Comparison of ENCODE assay signal across 8 cellular contexts in genomic region chr10:16809074-16809718, GRCh38. TPM values are rescaled to one million over a fixed set of nuclear protein-coding genes. Genes with fewer than 3 reads are reported as not detected.
DNase-seq lines count a peak whose midpoint lies in the region; ATAC-seq, FAIRE-seq and TF ChIP-seq lines count a peak whose summit lies in the region.

No MANE protein-coding gene starts in this region.

- ATAC-seq in HG02610 (IDR thresholded peaks at IDR 0.05; ENCODE audit: unreplicated experiment): peak; percentile 73

- H3K4me3 Mint-ChIP-seq in progenitor cell of endocrine pancreas (ENCODE audit: low read depth): no peak overlapping the region

- no peak for TF ChIP-seq POLR2A in GM12891 (IDR thresholded peaks at IDR 0.05; ENCODE audit: low read depth, low read length)

- H3K27ac Mint-ChIP-seq in progenitor cell of endocrine pancreas: no peak overlapping the region

- DNase-seq in GM12891 (ENCODE audit: insufficient read length, low spot score) (peak; percentile 23), NCI-H460 (ENCODE audit: extremely low read depth, low read depth) (peak; percentile 30), activated T-cell treated with anti-CD3 and anti-CD28 coated beads for 24 hours (ENCODE audit: low read depth) (peak; percentile 46), foreskin fibroblast (peak in 1 of 2 donors; percentile 54), progenitor cell of endocrine pancreas (ENCODE audit: low spot score, unreplicated experiment) (peak; percentile 31), NCI-H524 treated with DMSO at 0.1 percent for 48 hours (lab: John Stamatoyannopoulos, UW) (no peak)

- peak; percentile 81 for TF ChIP-seq CTCF in 22Rv1 (IDR thresholded peaks at IDR 0.05)
- TF ChIP-seq CTCF in foreskin fibroblast (IDR thresholded peaks at IDR 0.05; ENCODE audit: low read depth, low read length): peak; percentile 53
- peak; percentile 65 for TF ChIP-seq CTCF in progenitor cell of endocrine pancreas (IDR thresholded peaks at IDR 0.05; ENCODE audit: unreplicated experiment)

- FAIRE-seq in GM12891 (lab: Jason Lieb, UNC): no peak

- H3K4me1 Mint-ChIP-seq in progenitor cell of endocrine pancreas (ENCODE audit: low read depth): no peaks in the 10 kb centered on the region

- no peak overlapping the region for H3K4me3 ChIP-seq in foreskin fibroblast (ENCODE audit: low read depth in 1 of 2, low read length in 2 of 2)

- H3K27ac ChIP-seq in 22Rv1: no peak overlapping the region

- no peaks in the 10 kb centered on the region for H3K27me3 Mint-ChIP-seq in progenitor cell of endocrine pancreas

- no peaks in the 10 kb centered on the region for H3K9me3 Mint-ChIP-seq in progenitor cell of endocrine pancreas (ENCODE audit: low read depth)

- H3K36me3 Mint-ChIP-seq in progenitor cell of endocrine pancreas (ENCODE audit: insufficient read depth): peaks cover 4% of the 10 kb centered on the region

TF ChIP-seq in GM12891, 5 proteins besides CTCF, POLR2A, EP300 and RAD21:
- peak; percentile 57 for TF ChIP-seq SPI1 (IDR thresholded peaks at IDR 0.05; ENCODE audit: low read depth, low read length)
- no peak for TF ChIP-seq POU2F2 (IDR thresholded peaks at IDR 0.05; ENCODE audit: low read depth, low read length)

RNA-seq across cellular contexts. Expression of gene RSU1, which starts 8.0 kb away (rescaled TPM):
- 29.0 TPM for polyA plus RNA-seq in GM12891 (2012; ENCODE audit: low read depth, missing spikeins)
- total RNA-seq in NCI-H460 (2014; rRNA removed; shearing (Covaris generic)): 35.2 and 36.2 TPM in 2 replicates
- polyA plus RNA-seq in NCI-H460 (2014; cell fraction: nucleus; rRNA removed): 17.6 and 26.9 TPM in 2 replicates
- total RNA-seq in progenitor cell of endocrine pancreas: 27.4 and 29.0 TPM in 2 replicates
